In genomic region chr10:36018996-36019395, GRCh38 we compare ENCODE assay signal across 30 cellular contexts.
"Had no signal": no experiment of that assay in that cellular context is flagged by ENCODE, and none has a peak within 500 bp of the region (broad histone marks: within the 10 kb centered on the region; RNA-seq: fewer than 3 reads in every experiment).

No MANE protein-coding gene starts in this region.

- H3K27ac Mint-ChIP-seq: activated CD8-positive, alpha-beta T cell treated with anti-CD3 and anti-CD28 coated beads for 36 hours; activated naive CD8-positive, alpha-beta T cell; activated T-helper 17 cell treated with anti-CD3 and anti-CD28 coated beads, Interleukin-2, amount 50 U/mL, for 72 hours; dendritic cell treated with granulocyte-macrophage colony-stimulating factor and Interleukin-4, amounts not matched to agents 40 ng/mL and 50 ng/mL, for 4 days; T-cell; T-helper 1 cell treated with Interleukin-12 subunit alpha and Interleukin-12 subunit beta and Interleukin-4 antibody, amounts not matched to agents 30 μg/mL and 1 μg/mL, for 36 hours; T-helper 2 cell treated with Interferon-gamma antibody and Interleukin-4, amounts not matched to agents 5 μg/mL and 100 μg/mL, for 36 hours had no signal

- ATAC-seq: activated CD8-positive, alpha-beta T cell treated with anti-CD3 and anti-CD28 coated beads for 36 hours; activated T-cell treated with anti-CD3 and anti-CD28 coated beads, Interleukin-2, amount 50 U/mL, for 4 hours; activated T-helper 17 cell treated with anti-CD3 and anti-CD28 coated beads, Interleukin-2, amount 50 U/mL, for 72 hours; gastroesophageal sphincter; T-cell had no signal

- H3K36me3 ChIP-seq: brain microvascular endothelial cell, esophagus squamous epithelium, gastroesophageal sphincter had no signal

- DNase-seq: activated CD4-positive, alpha-beta T cell treated with anti-CD3 and anti-CD28 coated beads for 1 hour; activated CD4-positive, alpha-beta T cell treated with anti-CD3 and anti-CD28 coated beads for 4 hours; activated CD4-positive, alpha-beta T cell treated with anti-CD3 and anti-CD28 coated beads, Interleukin-2, amount 50 U/mL, for 1 hour; activated CD4-positive, alpha-beta T cell treated with anti-CD3 and anti-CD28 coated beads, Interleukin-2, amount 50 U/mL, for 48 hours; activated CD8-positive, alpha-beta memory T cell treated with anti-CD3 and anti-CD28 coated beads for 24 hours; activated CD8-positive, alpha-beta T cell treated with anti-CD3 and anti-CD28 coated beads for 36 hours; activated effector memory CD4-positive, alpha-beta T cell treated with Interleukin-2 at 50 U/mL for 16 hours; activated gamma-delta T cell treated with Interleukin-2 at 50 U/mL for 16 hours; activated naive CD4-positive, alpha-beta T cell treated with anti-CD3 and anti-CD28 coated beads, Interleukin-2, amount 50 U/mL, for 16 hours; activated naive CD4-positive, alpha-beta T cell treated with Interleukin-2 at 50 U/mL for 16 hours; activated T-cell treated with anti-CD3 and anti-CD28 coated beads, Interleukin-2, amount 50 U/mL, for 4 hours; amniotic stem cell; anterior cingulate cortex; brain microvascular endothelial cell; dorsolateral prefrontal cortex; effector memory CD4-positive, alpha-beta T cell; erythroblast; esophagus squamous epithelium; foreskin melanocyte; SW 1271; T-cell; T1000 had no signal

- H3K27ac ChIP-seq: brain microvascular endothelial cell, coronary artery, dorsolateral prefrontal cortex, esophagus squamous epithelium, gastroesophageal sphincter had no signal

- H3K4me3 ChIP-seq: coronary artery, dorsolateral prefrontal cortex, esophagus squamous epithelium, gastroesophageal sphincter had no signal

- H3K4me3 Mint-ChIP-seq: activated CD8-positive, alpha-beta T cell treated with anti-CD3 and anti-CD28 coated beads for 36 hours; activated naive CD8-positive, alpha-beta T cell; activated T-cell treated with anti-CD3 and anti-CD28 coated beads, Interleukin-2, amount 50 U/mL, for 4 hours; activated T-helper 17 cell treated with anti-CD3 and anti-CD28 coated beads, Interleukin-2, amount 50 U/mL, for 72 hours; central memory CD8-positive, alpha-beta T cell; dendritic cell treated with granulocyte-macrophage colony-stimulating factor and Interleukin-4, amounts not matched to agents 40 ng/mL and 50 ng/mL, for 4 days; T-cell; T-helper 1 cell treated with Interleukin-12 subunit alpha and Interleukin-12 subunit beta and Interleukin-4 antibody, amounts not matched to agents 30 μg/mL and 1 μg/mL, for 36 hours; T-helper 2 cell treated with Interferon-gamma antibody and Interleukin-4, amounts not matched to agents 5 μg/mL and 100 μg/mL, for 36 hours had no signal

- H3K27me3 Mint-ChIP-seq: activated CD8-positive, alpha-beta T cell treated with anti-CD3 and anti-CD28 coated beads for 36 hours; activated naive CD8-positive, alpha-beta T cell; activated T-helper 17 cell treated with anti-CD3 and anti-CD28 coated beads, Interleukin-2, amount 50 U/mL, for 72 hours; central memory CD8-positive, alpha-beta T cell; dendritic cell treated with granulocyte-macrophage colony-stimulating factor and Interleukin-4, amounts not matched to agents 40 ng/mL and 50 ng/mL, for 4 days; T-cell had no signal

- H3K27me3 ChIP-seq: brain microvascular endothelial cell, esophagus squamous epithelium, gastroesophageal sphincter had no signal

- H3K9me3 ChIP-seq: esophagus squamous epithelium, gastroesophageal sphincter had no signal

- H3K9me3 Mint-ChIP-seq: activated CD8-positive, alpha-beta T cell treated with anti-CD3 and anti-CD28 coated beads for 36 hours had no signal

- H3K36me3 Mint-ChIP-seq: activated naive CD8-positive, alpha-beta T cell; T-cell had no signal

- H3K4me1 Mint-ChIP-seq: activated T-helper 17 cell treated with anti-CD3 and anti-CD28 coated beads, Interleukin-2, amount 50 U/mL, for 72 hours; central memory CD8-positive, alpha-beta T cell; T-cell had no signal

- H3K4me1 ChIP-seq: esophagus squamous epithelium, gastroesophageal sphincter had no signal
